Comparison of ENCODE assay signal across 1 cellular context in the genomic region with DNA sequence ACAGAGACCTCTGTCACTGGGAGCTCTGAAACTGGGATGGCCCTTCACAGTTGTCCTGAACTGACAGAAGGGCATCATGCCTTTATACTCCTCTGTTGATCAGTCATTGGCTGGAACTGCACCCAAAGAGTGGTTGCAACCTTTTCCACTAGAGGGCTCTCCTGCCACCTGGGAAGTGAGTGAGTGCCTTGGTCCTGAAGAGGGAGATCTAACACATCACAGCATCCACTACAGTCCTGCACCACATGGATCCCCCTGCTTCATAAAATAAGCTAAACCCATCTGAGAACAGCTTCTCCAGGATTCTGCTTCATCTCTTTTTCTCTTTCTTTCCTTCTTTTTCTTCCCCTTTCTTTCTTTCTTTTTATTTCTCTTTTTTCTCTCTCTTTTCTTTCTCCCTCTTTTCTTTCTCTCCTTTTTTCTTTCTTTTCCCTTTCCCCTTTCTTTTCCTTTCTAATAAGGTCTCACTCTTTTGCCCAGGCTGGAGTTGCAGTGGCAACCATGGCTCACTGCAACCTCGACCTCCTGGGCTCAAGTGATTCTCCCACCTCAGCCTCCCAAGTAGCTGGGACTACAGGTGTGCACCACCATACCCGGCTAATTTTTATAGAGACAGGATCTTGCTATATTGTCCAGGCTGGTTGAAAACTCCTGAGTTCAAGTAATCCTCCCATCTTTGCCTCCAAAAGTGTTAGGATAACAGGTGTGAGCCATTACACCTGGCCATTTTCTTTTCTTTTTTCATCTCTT.
A peak's percentile ranks its signal among the peaks of the same experiment; 100 is the strongest.
TF ChIP-seq lines count a peak whose summit lies in the region.

No MANE protein-coding gene starts in this region.

TF ChIP-seq in K562, 482 proteins besides CTCF, POLR2A, EP300 and RAD21 (continued from another document):
- TF ChIP-seq, protein P1, sequence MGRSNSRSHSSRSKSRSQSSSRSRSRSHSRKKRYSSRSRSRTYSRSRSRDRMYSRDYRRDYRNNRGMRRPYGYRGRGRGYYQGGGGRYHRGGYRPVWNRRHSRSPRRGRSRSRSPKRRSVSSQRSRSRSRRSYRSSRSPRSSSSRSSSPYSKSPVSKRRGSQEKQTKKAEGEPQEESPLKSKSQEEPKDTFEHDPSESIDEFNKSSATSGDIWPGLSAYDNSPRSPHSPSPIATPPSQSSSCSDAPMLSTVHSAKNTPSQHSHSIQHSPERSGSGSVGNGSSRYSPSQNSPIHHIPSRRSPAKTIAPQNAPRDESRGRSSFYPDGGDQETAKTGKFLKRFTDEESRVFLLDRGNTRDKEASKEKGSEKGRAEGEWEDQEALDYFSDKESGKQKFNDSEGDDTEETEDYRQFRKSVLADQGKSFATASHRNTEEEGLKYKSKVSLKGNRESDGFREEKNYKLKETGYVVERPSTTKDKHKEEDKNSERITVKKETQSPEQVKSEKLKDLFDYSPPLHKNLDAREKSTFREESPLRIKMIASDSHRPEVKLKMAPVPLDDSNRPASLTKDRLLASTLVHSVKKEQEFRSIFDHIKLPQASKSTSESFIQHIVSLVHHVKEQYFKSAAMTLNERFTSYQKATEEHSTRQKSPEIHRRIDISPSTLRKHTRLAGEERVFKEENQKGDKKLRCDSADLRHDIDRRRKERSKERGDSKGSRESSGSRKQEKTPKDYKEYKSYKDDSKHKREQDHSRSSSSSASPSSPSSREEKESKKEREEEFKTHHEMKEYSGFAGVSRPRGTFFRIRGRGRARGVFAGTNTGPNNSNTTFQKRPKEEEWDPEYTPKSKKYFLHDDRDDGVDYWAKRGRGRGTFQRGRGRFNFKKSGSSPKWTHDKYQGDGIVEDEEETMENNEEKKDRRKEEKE (IDR thresholded peaks at IDR 0.05; ENCODE audit: borderline replicate concordance in 1 of 2, control insufficient read depth in 1 of 2, low read depth in 2 of 2, low read length in 1 of 2): 0 out of 4 replicates have a peak, but pooled peaks of 1 of the 2 experiments have one; percentile 12
- peak; percentile 39 for TF ChIP-seq DPF2 (IDR thresholded peaks at IDR 0.05)
- peak; percentile 26; the same call in 1 of the 2 replicates for TF ChIP-seq STAG1 (CRISPR knock-in tag; IDR thresholded peaks at IDR 0.05; ENCODE audit: borderline replicate concordance)
- TF ChIP-seq MXI1 (IDR thresholded peaks at IDR 0.05; ENCODE audit: low read depth, low read length): no peak
- no peak for TF ChIP-seq ZNF707 (CRISPR knock-in tag; conservative IDR thresholded peaks at IDR 0.05)
- TF ChIP-seq, protein P2, sequence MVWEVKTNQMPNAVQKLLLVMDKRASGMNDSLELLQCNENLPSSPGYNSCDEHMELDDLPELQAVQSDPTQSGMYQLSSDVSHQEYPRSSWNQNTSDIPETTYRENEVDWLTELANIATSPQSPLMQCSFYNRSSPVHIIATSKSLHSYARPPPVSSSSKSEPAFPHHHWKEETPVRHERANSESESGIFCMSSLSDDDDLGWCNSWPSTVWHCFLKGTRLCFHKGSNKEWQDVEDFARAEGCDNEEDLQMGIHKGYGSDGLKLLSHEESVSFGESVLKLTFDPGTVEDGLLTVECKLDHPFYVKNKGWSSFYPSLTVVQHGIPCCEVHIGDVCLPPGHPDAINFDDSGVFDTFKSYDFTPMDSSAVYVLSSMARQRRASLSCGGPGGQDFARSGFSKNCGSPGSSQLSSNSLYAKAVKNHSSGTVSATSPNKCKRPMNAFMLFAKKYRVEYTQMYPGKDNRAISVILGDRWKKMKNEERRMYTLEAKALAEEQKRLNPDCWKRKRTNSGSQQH (CRISPR knock-in tag; IDR thresholded peaks at IDR 0.05): 0 out of 2 replicates have a peak, but pooled peaks have one; percentile 19
- TF ChIP-seq TARDBP (IDR thresholded peaks at IDR 0.05): no peak
- TF ChIP-seq, protein P3, sequence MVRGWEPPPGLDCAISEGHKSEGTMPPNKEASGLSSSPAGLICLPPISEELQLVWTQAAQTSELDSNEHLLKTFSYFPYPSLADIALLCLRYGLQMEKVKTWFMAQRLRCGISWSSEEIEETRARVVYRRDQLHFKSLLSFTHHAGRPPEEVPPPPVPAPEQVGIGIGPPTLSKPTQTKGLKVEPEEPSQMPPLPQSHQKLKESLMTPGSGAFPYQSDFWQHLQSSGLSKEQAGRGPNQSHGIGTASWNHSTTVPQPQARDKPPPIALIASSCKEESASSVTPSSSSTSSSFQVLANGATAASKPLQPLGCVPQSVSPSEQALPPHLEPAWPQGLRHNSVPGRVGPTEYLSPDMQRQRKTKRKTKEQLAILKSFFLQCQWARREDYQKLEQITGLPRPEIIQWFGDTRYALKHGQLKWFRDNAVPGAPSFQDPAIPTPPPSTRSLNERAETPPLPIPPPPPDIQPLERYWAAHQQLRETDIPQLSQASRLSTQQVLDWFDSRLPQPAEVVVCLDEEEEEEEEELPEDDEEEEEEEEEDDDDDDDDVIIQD (CRISPR knock-in tag; IDR thresholded peaks at IDR 0.05): no peak
- TF ChIP-seq, protein P4, sequence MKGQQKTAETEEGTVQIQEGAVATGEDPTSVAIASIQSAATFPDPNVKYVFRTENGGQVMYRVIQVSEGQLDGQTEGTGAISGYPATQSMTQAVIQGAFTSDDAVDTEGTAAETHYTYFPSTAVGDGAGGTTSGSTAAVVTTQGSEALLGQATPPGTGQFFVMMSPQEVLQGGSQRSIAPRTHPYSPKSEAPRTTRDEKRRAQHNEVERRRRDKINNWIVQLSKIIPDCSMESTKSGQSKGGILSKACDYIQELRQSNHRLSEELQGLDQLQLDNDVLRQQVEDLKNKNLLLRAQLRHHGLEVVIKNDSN (CRISPR knock-in tag; IDR thresholded peaks at IDR 0.05): no peak
- TF ChIP-seq FOXJ3 (CRISPR knock-in tag; IDR thresholded peaks at IDR 0.05): no peak
- TF ChIP-seq SP1 (CRISPR knock-in tag; IDR thresholded peaks at IDR 0.05): no peak
- no peak for TF ChIP-seq ZNF561 (CRISPR knock-in tag; conservative IDR thresholded peaks at IDR 0.05)
- TF ChIP-seq ZNF75A (CRISPR knock-in tag; IDR thresholded peaks at IDR 0.05): no peak
- TF ChIP-seq POLR2H (tag; IDR thresholded peaks at IDR 0.05; ENCODE audit: low read depth): no peak
- TF ChIP-seq GABPB2 (CRISPR knock-in tag; conservative IDR thresholded peaks at IDR 0.05): no peak
- TF ChIP-seq, protein P5, sequence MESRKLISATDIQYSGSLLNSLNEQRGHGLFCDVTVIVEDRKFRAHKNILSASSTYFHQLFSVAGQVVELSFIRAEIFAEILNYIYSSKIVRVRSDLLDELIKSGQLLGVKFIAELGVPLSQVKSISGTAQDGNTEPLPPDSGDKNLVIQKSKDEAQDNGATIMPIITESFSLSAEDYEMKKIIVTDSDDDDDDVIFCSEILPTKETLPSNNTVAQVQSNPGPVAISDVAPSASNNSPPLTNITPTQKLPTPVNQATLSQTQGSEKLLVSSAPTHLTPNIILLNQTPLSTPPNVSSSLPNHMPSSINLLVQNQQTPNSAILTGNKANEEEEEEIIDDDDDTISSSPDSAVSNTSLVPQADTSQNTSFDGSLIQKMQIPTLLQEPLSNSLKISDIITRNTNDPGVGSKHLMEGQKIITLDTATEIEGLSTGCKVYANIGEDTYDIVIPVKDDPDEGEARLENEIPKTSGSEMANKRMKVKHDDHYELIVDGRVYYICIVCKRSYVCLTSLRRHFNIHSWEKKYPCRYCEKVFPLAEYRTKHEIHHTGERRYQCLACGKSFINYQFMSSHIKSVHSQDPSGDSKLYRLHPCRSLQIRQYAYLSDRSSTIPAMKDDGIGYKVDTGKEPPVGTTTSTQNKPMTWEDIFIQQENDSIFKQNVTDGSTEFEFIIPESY (CRISPR knock-in tag; IDR thresholded peaks at IDR 0.05): peak; percentile 50; the same call in 1 of the 2 replicates
- no peak for TF ChIP-seq BCOR (IDR thresholded peaks at IDR 0.05)
- no peak for TF ChIP-seq EHMT2 (IDR thresholded peaks at IDR 0.05)
- no peak for TF ChIP-seq TBP (optimal IDR thresholded peaks at IDR 0.05; ENCODE audit: low read depth, low read length)
- no peak for TF ChIP-seq RBM17 (IDR thresholded peaks at IDR 0.05; ENCODE audit: borderline replicate concordance, low read depth, low read length)
- TF ChIP-seq MED1 (CRISPR knock-in tag; IDR thresholded peaks at IDR 0.05; ENCODE audit: borderline replicate concordance): no peak
- TF ChIP-seq, protein P6, sequence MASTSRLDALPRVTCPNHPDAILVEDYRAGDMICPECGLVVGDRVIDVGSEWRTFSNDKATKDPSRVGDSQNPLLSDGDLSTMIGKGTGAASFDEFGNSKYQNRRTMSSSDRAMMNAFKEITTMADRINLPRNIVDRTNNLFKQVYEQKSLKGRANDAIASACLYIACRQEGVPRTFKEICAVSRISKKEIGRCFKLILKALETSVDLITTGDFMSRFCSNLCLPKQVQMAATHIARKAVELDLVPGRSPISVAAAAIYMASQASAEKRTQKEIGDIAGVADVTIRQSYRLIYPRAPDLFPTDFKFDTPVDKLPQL (IDR thresholded peaks at IDR 0.05; ENCODE audit: extremely low read depth, insufficient read length): no peak
- TF ChIP-seq ATF7 (IDR thresholded peaks at IDR 0.05): 0 out of 2 replicates have a peak, but pooled peaks have one; percentile 15
- TF ChIP-seq OTX1 (CRISPR knock-in tag; IDR thresholded peaks at IDR 0.05): no peak
- no peak for TF ChIP-seq ZNF197 (CRISPR knock-in tag; IDR thresholded peaks at IDR 0.05; ENCODE audit: low read depth)
- TF ChIP-seq TFAM (CRISPR knock-in tag; conservative IDR thresholded peaks at IDR 0.05): no peak
- TF ChIP-seq LCOR (CRISPR knock-in tag; IDR thresholded peaks at IDR 0.05): peak; percentile 65; the same call in 1 of the 2 replicates
- TF ChIP-seq RCOR1 (IDR thresholded peaks at IDR 0.05; ENCODE audit: borderline replicate concordance in 1 of 2, low read depth in 2 of 2, low read length in 2 of 2): peak in 1 of 2 experiments; percentile 94; a peak in 3 of 4 replicates
- TF ChIP-seq BMI1 (IDR thresholded peaks at IDR 0.05; ENCODE audit: low read length): no peak
- no peak for TF ChIP-seq HOXB6 (CRISPR knock-in tag; IDR thresholded peaks at IDR 0.05; ENCODE audit: borderline replicate concordance)
TF ChIP-seq in K562: peak in this region for 55.
